In genomic region chr10:13302821-13303555, GRCh38 we compare ENCODE assay signal across 1 cellular context.
TF ChIP-seq lines count a peak whose summit lies in the region.

No MANE protein-coding gene starts in this region.

TF ChIP-seq in GM23338, 12 proteins besides CTCF, POLR2A, EP300 and RAD21 (continued from another document):
- TF ChIP-seq, protein P1, sequence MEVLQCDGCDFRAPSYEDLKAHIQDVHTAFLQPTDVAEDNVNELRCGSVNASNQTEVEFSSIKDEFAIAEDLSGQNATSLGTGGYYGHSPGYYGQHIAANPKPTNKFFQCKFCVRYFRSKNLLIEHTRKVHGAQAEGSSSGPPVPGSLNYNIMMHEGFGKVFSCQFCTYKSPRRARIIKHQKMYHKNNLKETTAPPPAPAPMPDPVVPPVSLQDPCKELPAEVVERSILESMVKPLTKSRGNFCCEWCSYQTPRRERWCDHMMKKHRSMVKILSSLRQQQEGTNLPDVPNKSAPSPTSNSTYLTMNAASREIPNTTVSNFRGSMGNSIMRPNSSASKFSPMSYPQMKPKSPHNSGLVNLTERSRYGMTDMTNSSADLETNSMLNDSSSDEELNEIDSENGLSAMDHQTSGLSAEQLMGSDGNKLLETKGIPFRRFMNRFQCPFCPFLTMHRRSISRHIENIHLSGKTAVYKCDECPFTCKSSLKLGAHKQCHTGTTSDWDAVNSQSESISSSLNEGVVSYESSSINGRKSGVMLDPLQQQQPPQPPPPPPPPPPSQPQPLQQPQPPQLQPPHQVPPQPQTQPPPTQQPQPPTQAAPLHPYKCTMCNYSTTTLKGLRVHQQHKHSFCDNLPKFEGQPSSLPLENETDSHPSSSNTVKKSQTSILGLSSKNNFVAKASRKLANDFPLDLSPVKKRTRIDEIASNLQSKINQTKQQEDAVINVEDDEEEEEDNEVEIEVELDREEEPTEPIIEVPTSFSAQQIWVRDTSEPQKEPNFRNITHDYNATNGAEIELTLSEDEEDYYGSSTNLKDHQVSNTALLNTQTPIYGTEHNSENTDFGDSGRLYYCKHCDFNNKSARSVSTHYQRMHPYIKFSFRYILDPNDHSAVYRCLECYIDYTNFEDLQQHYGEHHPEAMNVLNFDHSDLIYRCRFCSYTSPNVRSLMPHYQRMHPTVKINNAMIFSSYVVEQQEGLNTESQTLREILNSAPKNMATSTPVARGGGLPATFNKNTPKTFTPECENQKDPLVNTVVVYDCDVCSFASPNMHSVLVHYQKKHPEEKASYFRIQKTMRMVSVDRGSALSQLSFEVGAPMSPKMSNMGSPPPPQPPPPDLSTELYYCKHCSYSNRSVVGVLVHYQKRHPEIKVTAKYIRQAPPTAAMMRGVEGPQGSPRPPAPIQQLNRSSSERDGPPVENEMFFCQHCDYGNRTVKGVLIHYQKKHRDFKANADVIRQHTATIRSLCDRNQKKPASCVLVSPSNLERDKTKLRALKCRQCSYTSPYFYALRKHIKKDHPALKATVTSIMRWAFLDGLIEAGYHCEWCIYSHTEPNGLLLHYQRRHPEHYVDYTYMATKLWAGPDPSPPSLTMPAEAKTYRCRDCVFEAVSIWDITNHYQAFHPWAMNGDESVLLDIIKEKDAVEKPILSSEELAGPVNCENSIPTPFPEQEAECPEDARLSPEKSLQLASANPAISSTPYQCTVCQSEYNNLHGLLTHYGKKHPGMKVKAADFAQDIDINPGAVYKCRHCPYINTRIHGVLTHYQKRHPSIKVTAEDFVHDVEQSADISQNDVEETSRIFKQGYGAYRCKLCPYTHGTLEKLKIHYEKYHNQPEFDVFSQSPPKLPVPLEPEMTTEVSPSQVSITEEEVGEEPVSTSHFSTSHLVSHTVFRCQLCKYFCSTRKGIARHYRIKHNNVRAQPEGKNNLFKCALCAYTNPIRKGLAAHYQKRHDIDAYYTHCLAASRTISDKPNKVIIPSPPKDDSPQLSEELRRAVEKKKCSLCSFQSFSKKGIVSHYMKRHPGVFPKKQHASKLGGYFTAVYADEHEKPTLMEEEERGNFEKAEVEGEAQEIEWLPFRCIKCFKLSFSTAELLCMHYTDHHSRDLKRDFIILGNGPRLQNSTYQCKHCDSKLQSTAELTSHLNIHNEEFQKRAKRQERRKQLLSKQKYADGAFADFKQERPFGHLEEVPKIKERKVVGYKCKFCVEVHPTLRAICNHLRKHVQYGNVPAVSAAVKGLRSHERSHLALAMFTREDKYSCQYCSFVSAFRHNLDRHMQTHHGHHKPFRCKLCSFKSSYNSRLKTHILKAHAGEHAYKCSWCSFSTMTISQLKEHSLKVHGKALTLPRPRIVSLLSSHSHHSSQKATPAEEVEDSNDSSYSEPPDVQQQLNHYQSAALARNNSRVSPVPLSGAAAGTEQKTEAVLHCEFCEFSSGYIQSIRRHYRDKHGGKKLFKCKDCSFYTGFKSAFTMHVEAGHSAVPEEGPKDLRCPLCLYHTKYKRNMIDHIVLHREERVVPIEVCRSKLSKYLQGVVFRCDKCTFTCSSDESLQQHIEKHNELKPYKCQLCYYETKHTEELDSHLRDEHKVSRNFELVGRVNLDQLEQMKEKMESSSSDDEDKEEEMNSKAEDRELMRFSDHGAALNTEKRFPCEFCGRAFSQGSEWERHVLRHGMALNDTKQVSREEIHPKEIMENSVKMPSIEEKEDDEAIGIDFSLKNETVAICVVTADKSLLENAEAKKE (CRISPR knock-in tag; IDR thresholded peaks at IDR 0.05) = no peak
- TF ChIP-seq ZNF331 (CRISPR knock-in tag; IDR thresholded peaks at IDR 0.05; ENCODE audit: low read depth) (no peak), NANOG (IDR thresholded peaks at IDR 0.05; ENCODE audit: borderline replicate concordance) (no peak), ETS1 (IDR thresholded peaks at IDR 0.05) (no peak), EZH2 (IDR thresholded peaks at IDR 0.05; ENCODE audit: low read depth, unreplicated experiment) (no peak), JUNB (IDR thresholded peaks at IDR 0.05; ENCODE audit: unreplicated experiment) (no peak), CREB1 (CRISPR knock-in tag; IDR thresholded peaks at IDR 0.05; ENCODE audit: low read depth) (no peak), POLR2AphosphoS5 (IDR thresholded peaks at IDR 0.05; ENCODE audit: low read depth) (no peak), EZH2phosphoT487 (IDR thresholded peaks at IDR 0.05; ENCODE audit: unreplicated experiment) (no peak)
TF ChIP-seq in GM23338: peak in this region for 0.
